ENCODE assay signal across 16 cellular contexts in genomic region chr11:2910401-2910955, GRCh38. TPM values are rescaled to one million over a fixed set of nuclear protein-coding genes. Genes with fewer than 3 reads are reported as not detected.
"Had no signal": no experiment of that assay in that cellular context is flagged by ENCODE, and none has a peak within 500 bp of the region (broad histone marks: within the 10 kb centered on the region; RNA-seq: fewer than 3 reads in every experiment).

No MANE protein-coding gene starts in this region.

- ATAC-seq: activated CD8-positive, alpha-beta memory T cell treated with anti-CD3 and anti-CD28 coated beads, Interleukin-2, amount 10 ng/mL, durations not matched to agents 7 days and 5 days; right lobe of liver had no signal

- H3K4me3 ChIP-seq: cardiac muscle cell, left ventricle myocardium inferior, psoas muscle, right lobe of liver, stomach had no signal

- H3K27ac ChIP-seq: cardiac muscle cell, left ventricle myocardium inferior, psoas muscle, right lobe of liver, testis had no signal

- H3K4me3 Mint-ChIP-seq: activated CD8-positive, alpha-beta memory T cell treated with anti-CD3 and anti-CD28 coated beads, Interleukin-2, amount 10 ng/mL, durations not matched to agents 7 days and 5 days; activated naive CD4-positive, alpha-beta T cell treated with anti-CD3 and anti-CD28 coated beads for 36 hours; nephron; T-helper 2 cell treated with Interferon-gamma antibody and Interleukin-4, amounts not matched to agents 5 μg/mL and 100 μg/mL, for 36 hours had no signal

- H3K27me3 ChIP-seq: right lobe of liver, testis had no signal

- H3K4me1 Mint-ChIP-seq: nephron had no signal

- H3K27me3 Mint-ChIP-seq: activated CD8-positive, alpha-beta memory T cell treated with anti-CD3 and anti-CD28 coated beads, Interleukin-2, amount 10 ng/mL, durations not matched to agents 7 days and 5 days had no signal

- DNase-seq: activated CD4-positive, alpha-beta T cell treated with anti-CD3 and anti-CD28 coated beads, Interleukin-2, amount 50 U/mL, for 48 hours; activated CD4-positive, CD25-positive, alpha-beta regulatory T cell treated with anti-CD3 and anti-CD28 coated beads, Interleukin-2, amount 50 U/mL, for 72 hours; activated CD8-positive, alpha-beta memory T cell treated with anti-CD3 and anti-CD28 coated beads, Interleukin-2, amount 10 ng/mL, durations not matched to agents 7 days and 5 days; activated naive CD4-positive, alpha-beta T cell treated with anti-CD3 and anti-CD28 coated beads for 36 hours; activated T-cell treated with anti-CD3 and anti-CD28 coated beads, Interleukin-2, amount 50 U/mL, for 1 hour; foreskin melanocyte; left ventricle myocardium inferior; mesenchymal stem cell; psoas muscle; right lobe of liver; stomach; testis had no signal

- H3K9me3 ChIP-seq: psoas muscle, right lobe of liver, stomach, testis had no signal

- H3K4me1 ChIP-seq: psoas muscle, right lobe of liver, testis had no signal

- H3K27ac Mint-ChIP-seq: activated CD8-positive, alpha-beta memory T cell treated with anti-CD3 and anti-CD28 coated beads, Interleukin-2, amount 10 ng/mL, durations not matched to agents 7 days and 5 days; activated naive CD4-positive, alpha-beta T cell treated with anti-CD3 and anti-CD28 coated beads for 36 hours; activated T-helper 2 cell treated with anti-CD3 and anti-CD28 coated beads, Interferon-gamma antibody, Interleukin-2, Interleukin-4, amounts not matched to agents 10 μg/mL and 5 μg/mL and 100 μg/mL, durations not matched to agents 14 hours and 24 hours and 36 hours; nephron; T-helper 2 cell treated with Interferon-gamma antibody and Interleukin-4, amounts not matched to agents 5 μg/mL and 100 μg/mL, for 36 hours had no signal

- H3K36me3 ChIP-seq: cardiac muscle cell, left ventricle myocardium inferior, right lobe of liver, stomach had no signal

RNA-seq across cellular contexts. Expression of gene PHLDA2, which starts 18.7 kb away (rescaled TPM):
- total RNA-seq: left ventricle myocardium inferior had no signal
